Comparison of ENCODE assay signal across 8 cellular contexts in the genomic region with DNA sequence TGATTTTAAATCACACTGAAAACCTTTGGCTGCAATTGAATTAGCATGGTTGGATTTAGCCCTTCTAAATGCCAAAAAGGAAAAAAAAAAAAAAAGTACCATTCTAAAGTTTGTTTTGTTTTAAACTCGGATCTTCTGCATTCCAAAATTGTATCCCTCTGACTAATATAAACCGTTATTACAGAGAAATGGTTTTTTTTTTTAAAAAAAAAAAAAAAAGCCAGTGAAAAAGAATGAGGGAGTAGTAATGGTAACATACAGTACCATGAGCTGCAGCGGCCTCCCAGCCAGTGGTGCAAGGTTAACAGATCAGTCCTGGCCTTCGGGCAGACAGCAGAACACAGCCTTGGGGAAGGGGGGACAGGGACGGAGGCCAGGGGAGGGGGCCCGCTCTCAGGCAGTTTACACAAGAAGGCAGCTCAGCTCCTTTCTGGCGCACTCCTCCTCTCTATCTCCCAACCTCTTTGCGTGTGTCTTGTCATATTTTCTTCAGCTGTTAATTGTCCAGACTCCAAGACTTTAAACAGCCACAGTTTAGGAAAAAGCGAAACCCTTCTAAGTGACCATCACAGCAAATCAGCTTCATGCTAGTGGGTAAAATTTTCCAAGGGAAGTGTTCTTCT.
DNase-seq lines count a peak whose midpoint lies in the region; ATAC-seq and TF ChIP-seq lines count a peak whose summit lies in the region.

No MANE protein-coding gene starts in this region.

- no peaks in the 10 kb centered on the region for H3K27me3 Mint-ChIP-seq in osteocyte (ENCODE audit: unreplicated experiment)

- DNase-seq in AG09319 (ENCODE audit: extremely low read depth, low read depth) (peak; percentile 37), foreskin fibroblast (peak in 1 of 2 donors; percentile 30), osteocyte (ENCODE audit: extremely low spot score, unreplicated experiment) (no peak), KBM-7 (no peak), amniotic stem cell (lab: John Stamatoyannopoulos, UW) (no peak), kidney tubule cell (ENCODE audit: low spot score) (no peak)
- no peak for DNase-seq in NK-92 treated with Interleukin-12 subunit alpha and Interleukin-12 subunit beta, amount 100 ng/mL, for 24 hours (lab: John Stamatoyannopoulos, UW)

- no peaks in the 10 kb centered on the region for H3K9me3 Mint-ChIP-seq in osteocyte (ENCODE audit: unreplicated experiment)

- peak overlapping the region; percentile 99 for H3K27ac Mint-ChIP-seq in osteocyte (ENCODE audit: unreplicated experiment)

- H3K4me1 Mint-ChIP-seq in osteocyte (ENCODE audit: unreplicated experiment), result peaks cover 70% of the 10 kb centered on the region

- peak overlapping the region; percentile 38 to 50 for H3K4me3 ChIP-seq in foreskin fibroblast (ENCODE audit: low read depth in 1 of 2, low read length in 2 of 2)

- peak; percentile 82 for ATAC-seq in SK-N-SH treated with all-trans-retinoic acid at 6 μM for 48 hours

- no peak; the same call in 1 of the 2 replicates for TF ChIP-seq CTCF in AG09319 (IDR thresholded peaks at IDR 0.05; ENCODE audit: low read depth, low read length)
- no peak for TF ChIP-seq CTCF in foreskin fibroblast (IDR thresholded peaks at IDR 0.05; ENCODE audit: low read depth, low read length)
- no peak for TF ChIP-seq CTCF in osteocyte (IDR thresholded peaks at IDR 0.05)

- in situ Hi-C loops in KBM-7 (cut with MboI; ENCODE audit: low pct_unique_long_range_greater_than_20kb, low sequenced_read_pairs), result no loop called here

- H3K36me3 Mint-ChIP-seq in osteocyte (ENCODE audit: unreplicated experiment), result no peaks in the 10 kb centered on the region

- H3K4me3 Mint-ChIP-seq in osteocyte (ENCODE audit: unreplicated experiment), result peak overlapping the region; percentile 76

TF ChIP-seq in SK-N-SH treated with all-trans-retinoic acid at 6 μM for 48 hours, 23 proteins besides CTCF, POLR2A, EP300 and RAD21:
- no peak for TF ChIP-seq ZNF70 (CRISPR knock-in tag; IDR thresholded peaks at IDR 0.05)
- TF ChIP-seq TCF4 (CRISPR knock-in tag; IDR thresholded peaks at IDR 0.05; ENCODE audit: borderline replicate concordance), result no peak
- TF ChIP-seq SNAI2 (CRISPR knock-in tag; IDR thresholded peaks at IDR 0.05), result no peak
- TF ChIP-seq PPARA (CRISPR knock-in tag; IDR thresholded peaks at IDR 0.05; ENCODE audit: borderline replicate concordance), result no peak
- no peak for TF ChIP-seq ZFP30 (CRISPR knock-in tag; IDR thresholded peaks at IDR 0.05)
- TF ChIP-seq BACH2 (CRISPR knock-in tag; IDR thresholded peaks at IDR 0.05; ENCODE audit: borderline replicate concordance), result no peak
